11 cellular contexts compared by ENCODE assay signal in the genomic region with DNA sequence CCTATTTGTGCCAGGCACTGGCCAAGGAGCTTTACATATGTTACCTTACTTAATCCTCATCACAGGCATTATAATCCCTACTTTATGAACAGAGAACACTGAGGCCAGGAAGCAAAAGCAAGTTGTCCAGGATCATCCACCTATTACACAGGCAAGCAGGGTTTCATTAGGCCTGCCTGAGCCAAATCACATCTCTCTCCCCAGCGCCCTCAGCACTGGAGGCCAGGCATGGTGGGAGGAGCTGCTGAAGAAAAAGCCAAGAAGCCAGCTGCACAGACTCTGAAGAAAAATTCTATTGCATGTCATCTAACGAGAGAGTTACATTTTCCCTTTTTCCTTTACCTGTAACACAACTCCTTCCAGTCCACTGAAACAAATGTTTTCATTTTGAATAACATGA.
DNase-seq lines count a peak whose midpoint lies in the region; ATAC-seq and TF ChIP-seq lines count a peak whose summit lies in the region.
"Had no signal": no experiment of that assay in that cellular context is flagged by ENCODE, and none has a peak within 500 bp of the region (broad histone marks: within the 10 kb centered on the region; RNA-seq: fewer than 3 reads in every experiment).

No MANE protein-coding gene starts in this region.

- H3K36me3 Mint-ChIP-seq in GM23338 (ENCODE audit: low read depth), result no peaks in the 10 kb centered on the region
- H3K36me3 Mint-ChIP-seq in activated CD4-positive, alpha-beta memory T cell treated with anti-CD3 and anti-CD28 coated beads, Interleukin-2, amount 10 ng/mL, durations not matched to agents 7 days and 5 days (ENCODE audit: low read depth), result peaks cover 10% of the 10 kb centered on the region

- no peak overlapping the region for H3K27ac ChIP-seq in GM23338 (ENCODE audit: low read depth)
- H3K27ac ChIP-seq: neutrophil had no signal

- H3K9me3 Mint-ChIP-seq in GM23338, result no peaks in the 10 kb centered on the region
- H3K9me3 Mint-ChIP-seq in stimulated activated naive CD8-positive, alpha-beta T cell treated with anti-CD3 and anti-CD28 coated beads, Interleukin-15, amount 100 ng/mL, for 72 hours, result no peaks in the 10 kb centered on the region
- H3K9me3 Mint-ChIP-seq in activated CD4-positive, alpha-beta memory T cell treated with anti-CD3 and anti-CD28 coated beads, Interleukin-2, amount 10 ng/mL, durations not matched to agents 7 days and 5 days, result no peaks in the 10 kb centered on the region
- H3K9me3 Mint-ChIP-seq: activated naive CD8-positive, alpha-beta T cell treated with anti-CD3 and anti-CD28 coated beads, Interleukin-2, amount 10 ng/mL, durations not matched to agents 7 days and 5 days had no signal

- POLR2A ChIA-PET in activated CD4-positive, alpha-beta memory T cell treated with anti-CD3 and anti-CD28 coated beads, Interleukin-2, amount 10 ng/mL, durations not matched to agents 7 days and 5 days (lab: Charles Lee), result no interaction called here

- TF ChIP-seq CTCF in GM23338 (conservative IDR thresholded peaks at IDR 0.05; ENCODE audit: low read depth in 2 of 2), result no peak
- TF ChIP-seq CTCF in choroid plexus epithelial cell (conservative IDR thresholded peaks at IDR 0.05; ENCODE audit: low read depth, low read length), result no peak

- H3K4me3 Mint-ChIP-seq in GM23338, result no peak overlapping the region
- H3K4me3 Mint-ChIP-seq in stimulated activated naive CD8-positive, alpha-beta T cell treated with anti-CD3 and anti-CD28 coated beads, Interleukin-15, amount 100 ng/mL, for 72 hours, result no peak overlapping the region
- no peak overlapping the region for H3K4me3 Mint-ChIP-seq in activated CD4-positive, alpha-beta memory T cell treated with anti-CD3 and anti-CD28 coated beads, Interleukin-2, amount 10 ng/mL, durations not matched to agents 7 days and 5 days
- H3K4me3 Mint-ChIP-seq: activated naive CD8-positive, alpha-beta T cell treated with anti-CD3 and anti-CD28 coated beads, Interleukin-2, amount 10 ng/mL, durations not matched to agents 7 days and 5 days had no signal

- no peak overlapping the region for H3K27ac Mint-ChIP-seq in GM23338
- peak overlapping the region; percentile 48 to 58 for H3K27ac Mint-ChIP-seq in stimulated activated naive CD8-positive, alpha-beta T cell treated with anti-CD3 and anti-CD28 coated beads, Interleukin-15, amount 100 ng/mL, for 72 hours
- no peak overlapping the region for H3K27ac Mint-ChIP-seq in activated CD4-positive, alpha-beta memory T cell treated with anti-CD3 and anti-CD28 coated beads, Interleukin-2, amount 10 ng/mL, durations not matched to agents 7 days and 5 days
- H3K27ac Mint-ChIP-seq: activated naive CD8-positive, alpha-beta T cell treated with anti-CD3 and anti-CD28 coated beads, Interleukin-2, amount 10 ng/mL, durations not matched to agents 7 days and 5 days had no signal

- H3K4me2 ChIP-seq in GM23338, result no peak overlapping the region

- DNase-seq in GM23338 (ENCODE audit: low spot score) (no peak), choroid plexus epithelial cell (ENCODE audit: low read depth) (peak; percentile 62), islet precursor cell (peak; percentile 66), NCI-H446 treated with DMSO at 0.1 percent for 48 hours (lab: John Stamatoyannopoulos, UW) (no peak)
- no peak for DNase-seq in stimulated activated naive CD8-positive, alpha-beta T cell treated with anti-CD3 and anti-CD28 coated beads, Interleukin-15, amount 100 ng/mL, for 72 hours
- no peak for DNase-seq in activated CD4-positive, alpha-beta memory T cell treated with anti-CD3 and anti-CD28 coated beads, Interleukin-2, amount 10 ng/mL, durations not matched to agents 7 days and 5 days
- DNase-seq: activated CD4-positive, alpha-beta T cell treated with anti-CD3 and anti-CD28 coated beads, Interleukin-2, amount 50 U/mL, for 4 hours; activated naive CD8-positive, alpha-beta T cell treated with anti-CD3 and anti-CD28 coated beads, Interleukin-2, amount 10 ng/mL, durations not matched to agents 7 days and 5 days had no signal

- H3K27me3 ChIP-seq in GM23338 (ENCODE audit: insufficient read depth), result no peaks in the 10 kb centered on the region
- H3K27me3 ChIP-seq: neutrophil had no signal

- H3K9me2 ChIP-seq in GM23338 (ENCODE audit: insufficient read depth), result no peaks in the 10 kb centered on the region

- H3K4me3 ChIP-seq in GM23338 (no peak overlapping the region), choroid plexus epithelial cell (ENCODE audit: low read depth, low read length) (no peak overlapping the region)

- peak; percentile 55 for ATAC-seq in GM23338
- no peak for ATAC-seq in stimulated activated naive CD8-positive, alpha-beta T cell treated with anti-CD3 and anti-CD28 coated beads, Interleukin-15, amount 100 ng/mL, for 72 hours
- no peak for ATAC-seq in activated CD4-positive, CD25-positive, alpha-beta regulatory T cell treated with anti-CD3 and anti-CD28 coated beads, Interleukin-2, amount 50 U/mL, for 24 hours
- no peak for ATAC-seq in HG02840 (IDR thresholded peaks at IDR 0.05; ENCODE audit: low FRiP score, unreplicated experiment)

- peaks cover 18% of the 10 kb centered on the region for H3K4me1 Mint-ChIP-seq in GM23338
- peaks cover 74% of the 10 kb centered on the region for H3K4me1 Mint-ChIP-seq in stimulated activated naive CD8-positive, alpha-beta T cell treated with anti-CD3 and anti-CD28 coated beads, Interleukin-15, amount 100 ng/mL, for 72 hours
- H3K4me1 Mint-ChIP-seq in activated CD4-positive, alpha-beta memory T cell treated with anti-CD3 and anti-CD28 coated beads, Interleukin-2, amount 10 ng/mL, durations not matched to agents 7 days and 5 days, result peaks cover 39% of the 10 kb centered on the region

- peaks cover 73% of the 10 kb centered on the region for H3K79me2 ChIP-seq in GM23338 (replicated peaks; ENCODE audit: insufficient read depth)

- H3K4me1 ChIP-seq in GM23338 (ENCODE audit: insufficient read depth), result no peaks in the 10 kb centered on the region

- H4K20me1 ChIP-seq in GM23338 (replicated peaks; ENCODE audit: insufficient read depth), result peaks cover 7% of the 10 kb centered on the region

- no peak overlapping the region for H2AFZ ChIP-seq in GM23338

- CTCF ChIA-PET in activated CD4-positive, alpha-beta memory T cell treated with anti-CD3 and anti-CD28 coated beads, Interleukin-2, amount 10 ng/mL, durations not matched to agents 7 days and 5 days (lab: Charles Lee), result no interaction called here

- no peaks in the 10 kb centered on the region for H3K27me3 Mint-ChIP-seq in GM23338 (ENCODE audit: insufficient read depth, low read depth, poor library complexity)
- H3K27me3 Mint-ChIP-seq in stimulated activated naive CD8-positive, alpha-beta T cell treated with anti-CD3 and anti-CD28 coated beads, Interleukin-15, amount 100 ng/mL, for 72 hours, result no peaks in the 10 kb centered on the region
- no peaks in the 10 kb centered on the region for H3K27me3 Mint-ChIP-seq in activated CD4-positive, alpha-beta memory T cell treated with anti-CD3 and anti-CD28 coated beads, Interleukin-2, amount 10 ng/mL, durations not matched to agents 7 days and 5 days
- H3K27me3 Mint-ChIP-seq: activated naive CD8-positive, alpha-beta T cell treated with anti-CD3 and anti-CD28 coated beads, Interleukin-2, amount 10 ng/mL, durations not matched to agents 7 days and 5 days had no signal

- no peaks in the 10 kb centered on the region for H3F3A ChIP-seq in GM23338 (replicated peaks; ENCODE audit: low read depth)

- no peaks in the 10 kb centered on the region for H3K36me3 ChIP-seq in GM23338 (ENCODE audit: insufficient read depth)

TF ChIP-seq in GM23338, 12 proteins besides CTCF, POLR2A, EP300 and RAD21 (continues in another document):
- TF ChIP-seq POLR2AphosphoS5 (IDR thresholded peaks at IDR 0.05; ENCODE audit: low read depth), result no peak
- TF ChIP-seq, protein P1, sequence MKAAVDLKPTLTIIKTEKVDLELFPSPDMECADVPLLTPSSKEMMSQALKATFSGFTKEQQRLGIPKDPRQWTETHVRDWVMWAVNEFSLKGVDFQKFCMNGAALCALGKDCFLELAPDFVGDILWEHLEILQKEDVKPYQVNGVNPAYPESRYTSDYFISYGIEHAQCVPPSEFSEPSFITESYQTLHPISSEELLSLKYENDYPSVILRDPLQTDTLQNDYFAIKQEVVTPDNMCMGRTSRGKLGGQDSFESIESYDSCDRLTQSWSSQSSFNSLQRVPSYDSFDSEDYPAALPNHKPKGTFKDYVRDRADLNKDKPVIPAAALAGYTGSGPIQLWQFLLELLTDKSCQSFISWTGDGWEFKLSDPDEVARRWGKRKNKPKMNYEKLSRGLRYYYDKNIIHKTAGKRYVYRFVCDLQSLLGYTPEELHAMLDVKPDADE (IDR thresholded peaks at IDR 0.05), result no peak
- no peak for TF ChIP-seq CREB1 (CRISPR knock-in tag; IDR thresholded peaks at IDR 0.05; ENCODE audit: low read depth)
- TF ChIP-seq NANOG (IDR thresholded peaks at IDR 0.05; ENCODE audit: borderline replicate concordance), result no peak
- TF ChIP-seq JUNB (IDR thresholded peaks at IDR 0.05; ENCODE audit: unreplicated experiment), result no peak
- TF ChIP-seq EZH2phosphoT487 (IDR thresholded peaks at IDR 0.05; ENCODE audit: unreplicated experiment), result no peak

Comparison
In these comparisons a context has a peak if more than half of its experiments do, and no peak if none do; other contexts are left out.
1. DNase-seq: peak in choroid plexus epithelial cell (single experiment) and islet precursor cell (single experiment); none in GM23338 (single experiment), stimulated activated naive CD8-positive, alpha-beta T cell treated with anti-CD3 and anti-CD28 coated beads, Interleukin-15, amount 100 ng/mL, for 72 hours (0 of 2), NCI-H446 treated with DMSO at 0.1 percent for 48 hours (single experiment) and activated CD4-positive, alpha-beta memory T cell treated with anti-CD3 and anti-CD28 coated beads, Interleukin-2, amount 10 ng/mL, durations not matched to agents 7 days and 5 days (single experiment).
2. H3K27ac Mint-ChIP-seq: peak in stimulated activated naive CD8-positive, alpha-beta T cell treated with anti-CD3 and anti-CD28 coated beads, Interleukin-15, amount 100 ng/mL, for 72 hours (2 of 2); none in GM23338 (single experiment) and activated CD4-positive, alpha-beta memory T cell treated with anti-CD3 and anti-CD28 coated beads, Interleukin-2, amount 10 ng/mL, durations not matched to agents 7 days and 5 days (single experiment).